Comparison of ENCODE assay signal across 17 cellular contexts in genomic region chr2:96139181-96139758, GRCh38. TPM values are rescaled to one million over a fixed set of nuclear protein-coding genes. Genes with fewer than 3 reads are reported as not detected.
DNase-seq lines count a peak whose midpoint lies in the region; ATAC-seq, FAIRE-seq and TF ChIP-seq lines count a peak whose summit lies in the region.
"Had no signal": no experiment of that assay in that cellular context is flagged by ENCODE, and none has a peak within 500 bp of the region (broad histone marks: within the 10 kb centered on the region; RNA-seq: fewer than 3 reads in every experiment).

No MANE protein-coding gene starts in this region.

- H3K27ac Mint-ChIP-seq in stimulated activated naive CD8-positive, alpha-beta T cell treated with anti-CD3 and anti-CD28 coated beads, Interleukin-15, Interleukin-2, amounts not matched to agents 100 ng/mL and 50 ng/mL, for 24 hours: no peak overlapping the region
- H3K27ac Mint-ChIP-seq: activated CD4-positive, alpha-beta T cell treated with anti-CD3 and anti-CD28 coated beads, Interleukin-2, amount 10 ng/mL, durations not matched to agents 7 days and 5 days; activated naive CD8-positive, alpha-beta T cell had no signal

- peak overlapping the region; percentile 46; the same call in 1 of the 2 replicates for H2AFZ ChIP-seq in PC-3 (ENCODE audit: low read length)

- H4K20me1 ChIP-seq in PC-3 (ENCODE audit: low read length): no peaks in the 10 kb centered on the region

- H3K9me3 Mint-ChIP-seq in stimulated activated naive CD8-positive, alpha-beta T cell treated with anti-CD3 and anti-CD28 coated beads, Interleukin-15, Interleukin-2, amounts not matched to agents 100 ng/mL and 50 ng/mL, for 24 hours: no peaks in the 10 kb centered on the region
- H3K9me3 Mint-ChIP-seq: activated CD4-positive, alpha-beta T cell treated with anti-CD3 and anti-CD28 coated beads, Interleukin-2, amount 10 ng/mL, durations not matched to agents 7 days and 5 days had no signal

- H3K27ac ChIP-seq in PC-3 (ENCODE audit: low read length) (no peak overlapping the region), kidney (ENCODE audit: low read depth in 2 of 2, low read length in 2 of 2) (no peak overlapping the region)
- H3K27ac ChIP-seq: RWPE1, vagina had no signal

- H3K4me2 ChIP-seq in PC-3 (ENCODE audit: low read length): peak overlapping the region; percentile 69; the same call in 1 of the 2 replicates

- H3K4me1 ChIP-seq in PC-3 (ENCODE audit: insufficient read depth, low read length) (peaks cover 11% of the 10 kb centered on the region), kidney (ENCODE audit: control insufficient read depth in 1 of 2, insufficient read depth in 1 of 2, low read depth in 1 of 2, low read length in 2 of 2) (no peaks in the 10 kb centered on the region)

- FAIRE-seq in kidney (lab: Jason Lieb, UNC): no peak
- FAIRE-seq: frontal cortex had no signal

- TF ChIP-seq CTCF in PC-3 (conservative IDR thresholded peaks at IDR 0.05; ENCODE audit: low read depth, low read length) (no peak), kidney (IDR thresholded peaks at IDR 0.05; ENCODE audit: borderline replicate concordance, extremely low read depth, insufficient read depth) (no peak)

- H3K36me3 Mint-ChIP-seq in stimulated activated naive CD8-positive, alpha-beta T cell treated with anti-CD3 and anti-CD28 coated beads, Interleukin-15, Interleukin-2, amounts not matched to agents 100 ng/mL and 50 ng/mL, for 24 hours (ENCODE audit: low read depth): peaks cover 21% of the 10 kb centered on the region

- DNase-seq in stimulated activated naive CD8-positive, alpha-beta T cell treated with anti-CD3 and anti-CD28 coated beads, Interleukin-15, Interleukin-2, amounts not matched to agents 100 U/mL and 50 U/mL, for 24 hours: no peak
- DNase-seq in PC-3 (no peak), kidney (peak; percentile 52), cerebellum (ENCODE audit: low spot score) (no peak), NCI-H2029 treated with DMSO at 0.1 percent for 48 hours (lab: John Stamatoyannopoulos, UW) (no peak)
- DNase-seq: SW 1271 had no signal

- peaks cover 7% of the 10 kb centered on the region; the same call in 1 of the 2 replicates for H3K79me2 ChIP-seq in PC-3 (ENCODE audit: low read length)

- H3K9me3 ChIP-seq in PC-3 (ENCODE audit: low read length) (no peaks in the 10 kb centered on the region), kidney (ENCODE audit: control insufficient read depth in 1 of 2, low read length in 2 of 2) (no peaks in the 10 kb centered on the region)
- H3K9me3 ChIP-seq: vagina had no signal

- no peak for ATAC-seq in stimulated activated naive CD8-positive, alpha-beta T cell treated with anti-CD3 and anti-CD28 coated beads, Interleukin-15, Interleukin-2, amounts not matched to agents 100 U/mL and 50 U/mL, for 24 hours
- ATAC-seq in PC-3 (no peak), GM18505 (IDR thresholded peaks at IDR 0.05; ENCODE audit: unreplicated experiment) (no peak)

- CTCF ChIA-PET in PC-3 (lab: Charles Lee): interaction anchor here (0.6 to 3.4 kb wide), 2 partner anchors 35 to 69 kb away, joined by 3 to 34 read pairs; partner anchors contain the start of gene STARD7

- no peaks in the 10 kb centered on the region for H3F3A ChIP-seq in PC-3 (ENCODE audit: low read length, unreplicated experiment)

- no TSS peak for BruUV-seq in PC-3 (replicated peaks; lab: Mats Ljungman, UMichigan)

- no peak for TF ChIP-seq POLR2A in GM18505 (IDR thresholded peaks at IDR 0.05; ENCODE audit: borderline replicate concordance, extremely low read depth, insufficient read depth, insufficient read length)

- no peak overlapping the region for H3K9ac ChIP-seq in PC-3 (ENCODE audit: low read length)
- no peak overlapping the region for H3K9ac ChIP-seq in kidney (ENCODE audit: low read length in 2 of 2)

- peak overlapping the region; percentile 14 for H3K4me3 Mint-ChIP-seq in stimulated activated naive CD8-positive, alpha-beta T cell treated with anti-CD3 and anti-CD28 coated beads, Interleukin-15, Interleukin-2, amounts not matched to agents 100 ng/mL and 50 ng/mL, for 24 hours
- H3K4me3 Mint-ChIP-seq: activated CD4-positive, alpha-beta T cell treated with anti-CD3 and anti-CD28 coated beads, Interleukin-2, amount 10 ng/mL, durations not matched to agents 7 days and 5 days; activated naive CD8-positive, alpha-beta T cell had no signal

- H3K4me1 Mint-ChIP-seq in stimulated activated naive CD8-positive, alpha-beta T cell treated with anti-CD3 and anti-CD28 coated beads, Interleukin-15, Interleukin-2, amounts not matched to agents 100 ng/mL and 50 ng/mL, for 24 hours (ENCODE audit: low read depth): peaks cover 45% of the 10 kb centered on the region

- H3K36me3 ChIP-seq in PC-3 (ENCODE audit: low read depth, low read length) (no peaks in the 10 kb centered on the region), kidney (ENCODE audit: control insufficient read depth in 1 of 2, insufficient read depth in 2 of 2, low read length in 2 of 2) (no peaks in the 10 kb centered on the region)
- H3K36me3 ChIP-seq: vagina had no signal

- H3K9me2 ChIP-seq in PC-3 (replicated peaks; ENCODE audit: low read length): no peaks in the 10 kb centered on the region

- no peaks in the 10 kb centered on the region for H3K27me3 ChIP-seq in PC-3 (ENCODE audit: low read length)
- H3K27me3 ChIP-seq: vagina had no signal

- intact Hi-C loops in PC-3 (cut with micrococcal nuclease): loop anchor here (2.0 kb wide), 1 partner anchor 126 kb away; the partner anchor contains the start of gene TMEM127
- intact Hi-C loops in kidney (cut with DNase I): no loop called here

- POLR2A ChIA-PET in PC-3 (lab: Charles Lee; ENCODE audit: unreplicated experiment): no interaction called here

- H3K4me3 ChIP-seq in PC-3 (ENCODE audit: low read length): no peak overlapping the region
- H3K4me3 ChIP-seq in kidney (ENCODE audit: low read length in 2 of 2): no peak overlapping the region
- H3K4me3 ChIP-seq: vagina had no signal

- no peaks in the 10 kb centered on the region for H3K27me3 Mint-ChIP-seq in stimulated activated naive CD8-positive, alpha-beta T cell treated with anti-CD3 and anti-CD28 coated beads, Interleukin-15, Interleukin-2, amounts not matched to agents 100 ng/mL and 50 ng/mL, for 24 hours
- H3K27me3 Mint-ChIP-seq: activated CD4-positive, alpha-beta T cell treated with anti-CD3 and anti-CD28 coated beads, Interleukin-2, amount 10 ng/mL, durations not matched to agents 7 days and 5 days; activated naive CD8-positive, alpha-beta T cell had no signal

RNA-seq across cellular contexts. Expression of gene ASTL, which starts 1.0 kb away (rescaled TPM):
- total RNA-seq in PC-3 (2014; rRNA removed) (not detected in 2 replicates), kidney (not detected), cerebellum (not detected)
- polyA plus RNA-seq in kidney (ENCODE audit: insufficient read depth, low read depth, low replicate concordance): not detected
- total RNA-seq: dermis blood vessel endothelial cell, epithelial cell of proximal tubule, frontal cortex, HepG2, MCF 10A, vagina had no signal
- polyA plus RNA-seq: HepG2 had no signal

RNA-seq across cellular contexts. Expression of gene DUSP2, which starts 6.0 kb away (rescaled TPM):
- total RNA-seq in PC-3 (2014; rRNA removed): 6.9 and 16.7 TPM in 2 replicates
- total RNA-seq in kidney: 11.8 TPM
- 5.6 TPM for polyA plus RNA-seq in kidney (ENCODE audit: insufficient read depth, low read depth, low replicate concordance)
- total RNA-seq in cerebellum: 4.1 TPM
- total RNA-seq: HepG2 had no signal
- polyA plus RNA-seq: HepG2 had no signal

RNA-seq across cellular contexts. Expression of gene ADRA2B, which starts 22.9 kb away (rescaled TPM):
- total RNA-seq in PC-3 (2014; rRNA removed): 0.12 TPM in 1 of 2 replicates, not detected in the other
- 1.4 TPM for total RNA-seq in kidney
- 4.8 TPM for polyA plus RNA-seq in kidney (ENCODE audit: insufficient read depth, low read depth, low replicate concordance)
- not detected for total RNA-seq in cerebellum
- total RNA-seq: HepG2, MCF 10A had no signal
- polyA plus RNA-seq: HepG2 had no signal
